ENCODE assay signal across 8 cellular contexts in the genomic region with DNA sequence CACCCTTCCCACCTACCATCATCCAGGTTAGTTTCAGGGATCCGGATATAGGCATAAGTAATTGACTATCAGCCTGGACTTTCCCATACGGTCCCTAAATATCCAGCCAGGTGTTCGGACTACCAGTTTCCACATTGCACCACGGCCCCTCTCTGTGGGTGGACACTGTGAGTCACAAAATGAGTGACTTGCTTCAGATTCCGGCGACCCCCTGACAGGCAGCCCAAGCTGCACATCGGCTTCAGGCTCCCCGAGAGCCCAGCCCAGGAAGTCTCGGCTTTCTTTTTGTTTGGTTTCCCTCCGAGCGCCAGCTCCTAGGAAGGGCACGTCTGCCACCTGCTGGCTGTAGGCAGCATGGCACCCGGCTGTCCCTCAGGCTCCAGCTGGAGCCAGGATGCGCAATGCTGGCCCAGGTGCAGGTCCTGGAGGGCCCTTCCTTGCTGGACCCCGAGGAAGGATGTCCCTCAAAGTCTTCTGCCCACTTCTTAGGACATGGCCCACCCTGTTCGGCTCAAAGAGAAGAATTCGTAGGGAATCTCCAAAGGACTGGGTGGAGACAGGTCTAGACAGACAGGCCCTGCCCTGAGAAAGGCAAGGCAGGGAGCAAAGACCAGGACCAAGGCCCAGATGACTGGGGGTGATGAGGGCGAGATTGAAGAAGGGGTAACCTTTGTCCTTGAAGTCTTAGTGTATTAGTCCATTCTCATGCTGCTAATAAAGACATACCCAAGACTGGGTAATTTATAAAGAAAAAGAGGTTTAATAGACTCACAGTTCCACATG. TPM values are rescaled to one million over a fixed set of nuclear protein-coding genes. Genes with fewer than 3 reads are reported as not detected.
DNase-seq lines count a peak whose midpoint lies in the region; ATAC-seq lines count a peak whose summit lies in the region.

No MANE protein-coding gene starts in this region.

- H3K79me1 ChIP-seq in mesendoderm (ENCODE audit: low read length): no peaks in the 10 kb centered on the region

- no peak overlapping the region for H4K5ac ChIP-seq in mesendoderm (ENCODE audit: low read length)

- CTCF ChIA-PET in activated CD8-positive, alpha-beta T cell treated with anti-CD3 and anti-CD28 coated beads, Interleukin-2, amount 10 ng/mL, durations not matched to agents 7 days and 5 days (lab: Charles Lee): interaction anchor here (0.6 to 2.2 kb wide), 21 partner anchors 8 to 1092 kb away, joined by 3 to 12 read pairs (median 4); no protein-coding TSS in a partner anchor

- H3K4me3 Mint-ChIP-seq in activated CD8-positive, alpha-beta T cell treated with anti-CD3 and anti-CD28 coated beads, Interleukin-2, amount 10 ng/mL, durations not matched to agents 7 days and 5 days: peak overlapping the region; percentile 73

- no peak overlapping the region for H3K4ac ChIP-seq in mesendoderm (ENCODE audit: low read depth, low read length)

- H4K8ac ChIP-seq in mesendoderm (ENCODE audit: low read depth, low read length): no peak overlapping the region

- POLR2A ChIA-PET in activated CD8-positive, alpha-beta T cell treated with anti-CD3 and anti-CD28 coated beads, Interleukin-2, amount 10 ng/mL, durations not matched to agents 7 days and 5 days (lab: Charles Lee): no interaction called here

- H3K18ac ChIP-seq in mesendoderm (ENCODE audit: low read length): no peak overlapping the region

- peak overlapping the region; percentile 32 for H3K4me3 ChIP-seq in effector memory CD4-positive, alpha-beta T cell (ENCODE audit: insufficient read depth, low read depth, low read length, poor library complexity, severe bottlenecking)
- H3K4me3 ChIP-seq in mesendoderm (ENCODE audit: low read length): no peak overlapping the region

- no peak overlapping the region for H3K23ac ChIP-seq in mesendoderm (ENCODE audit: low read length)

- H3K36me3 ChIP-seq in effector memory CD4-positive, alpha-beta T cell (ENCODE audit: control insufficient read depth, insufficient read depth, low read length): no peaks in the 10 kb centered on the region
- no peaks in the 10 kb centered on the region for H3K36me3 ChIP-seq in mesendoderm (ENCODE audit: control insufficient read depth, insufficient read depth, low read length)

- H3K36me3 Mint-ChIP-seq in activated CD8-positive, alpha-beta T cell treated with anti-CD3 and anti-CD28 coated beads, Interleukin-2, amount 10 ng/mL, durations not matched to agents 7 days and 5 days (ENCODE audit: low read depth): no peaks in the 10 kb centered on the region

- no peak overlapping the region for H2BK5ac ChIP-seq in mesendoderm (ENCODE audit: low read length)

- peak overlapping the region; percentile 15 for H3K4me2 ChIP-seq in mesendoderm (ENCODE audit: low read length)

- peak overlapping the region; percentile 67 for H3K27ac Mint-ChIP-seq in activated CD8-positive, alpha-beta T cell treated with anti-CD3 and anti-CD28 coated beads, Interleukin-2, amount 10 ng/mL, durations not matched to agents 7 days and 5 days

- H3K27me3 ChIP-seq in effector memory CD4-positive, alpha-beta T cell (replicated peaks; ENCODE audit: control insufficient read depth, insufficient read depth, low read length, poor library complexity, severe bottlenecking): no peaks in the 10 kb centered on the region
- peaks cover 3% of the 10 kb centered on the region for H3K27me3 ChIP-seq in mesendoderm (ENCODE audit: insufficient read depth, low read length, poor library complexity)

- DNase-seq in AML-193 (lab: John Stamatoyannopoulos, UW) (peak; percentile 41 to 48), NCI-H748 (lab: John Stamatoyannopoulos, UW; ENCODE audit: unreplicated experiment) (peak; percentile 80), mesendoderm (peak; percentile 75)
- peak; percentile 80 for DNase-seq in activated CD8-positive, alpha-beta T cell treated with anti-CD3 and anti-CD28 coated beads, Interleukin-2, amount 10 ng/mL, durations not matched to agents 7 days and 5 days
- DNase-seq in effector memory CD4-positive, alpha-beta T cell: peak; percentile 4 to 29 (median 11)
- peak; percentile 29 for DNase-seq in stimulated activated CD8-positive, alpha-beta memory T cell treated with anti-CD3 and anti-CD28 coated beads, Interleukin-12 subunit alpha, Interleukin-12 subunit beta, amount 100 ng/mL, for 4 hours (ENCODE audit: low read depth)

- no peak overlapping the region for H2AK5ac ChIP-seq in mesendoderm (ENCODE audit: low read length)

- H3K9me3 ChIP-seq in effector memory CD4-positive, alpha-beta T cell (ENCODE audit: control insufficient read depth, low read length): no peaks in the 10 kb centered on the region

- H3K56ac ChIP-seq in mesendoderm (ENCODE audit: low read length): no peak overlapping the region

- no peaks in the 10 kb centered on the region for H3K9me3 Mint-ChIP-seq in activated CD8-positive, alpha-beta T cell treated with anti-CD3 and anti-CD28 coated beads, Interleukin-2, amount 10 ng/mL, durations not matched to agents 7 days and 5 days (ENCODE audit: insufficient read depth)

- H3K27ac ChIP-seq in effector memory CD4-positive, alpha-beta T cell (ENCODE audit: insufficient read depth, low read length, poor library complexity, severe bottlenecking): no peak overlapping the region
- no peak overlapping the region for H3K27ac ChIP-seq in mesendoderm (ENCODE audit: low read depth, low read length)

- H3K9ac ChIP-seq in mesendoderm (ENCODE audit: low read length): no peak overlapping the region

- WGBS in mesendoderm (ENCODE audit: extremely low coverage, insufficient coverage, low lambda C conversion rate): no CpG with 5 or more reads among the region's 18 CpGs

- H3K27me3 Mint-ChIP-seq in activated CD8-positive, alpha-beta T cell treated with anti-CD3 and anti-CD28 coated beads, Interleukin-2, amount 10 ng/mL, durations not matched to agents 7 days and 5 days (ENCODE audit: low read depth): peaks cover 6% of the 10 kb centered on the region

- no peak overlapping the region for H2BK120ac ChIP-seq in mesendoderm (ENCODE audit: low read depth, low read length)

- no peak overlapping the region for H2BK15ac ChIP-seq in mesendoderm (replicated peaks; ENCODE audit: low read depth)

- ATAC-seq in GM18907 (IDR thresholded peaks at IDR 0.05; ENCODE audit: unreplicated experiment) (peak; percentile 97), HG03139 (IDR thresholded peaks at IDR 0.05; ENCODE audit: unreplicated experiment) (peak; percentile 97)
- peak; percentile 97 for ATAC-seq in activated CD8-positive, alpha-beta T cell treated with anti-CD3 and anti-CD28 coated beads, Interleukin-2, amount 10 ng/mL, durations not matched to agents 7 days and 5 days

- H3K79me2 ChIP-seq in mesendoderm (ENCODE audit: control insufficient read depth, insufficient read depth, low read length): no peaks in the 10 kb centered on the region

- H3K4me1 ChIP-seq in effector memory CD4-positive, alpha-beta T cell (ENCODE audit: control insufficient read depth, insufficient read depth, low read length, poor library complexity, severe bottlenecking): no peaks in the 10 kb centered on the region
- no peaks in the 10 kb centered on the region for H3K4me1 ChIP-seq in mesendoderm (ENCODE audit: control insufficient read depth, low read depth, low read length)

- no peaks in the 10 kb centered on the region for H3K4me1 Mint-ChIP-seq in activated CD8-positive, alpha-beta T cell treated with anti-CD3 and anti-CD28 coated beads, Interleukin-2, amount 10 ng/mL, durations not matched to agents 7 days and 5 days (ENCODE audit: low read depth)

RNA-seq across cellular contexts. Expression of gene HABP2, which starts 10.6 kb away (rescaled TPM):
- not detected for total RNA-seq in activated CD8-positive, alpha-beta T cell treated with anti-CD3 and anti-CD28 coated beads, Interleukin-2, amount 10 ng/mL, durations not matched to agents 7 days and 5 days
- not detected for polyA plus RNA-seq in mesendoderm (2013, experiment 1 of 2)
- not detected for polyA plus RNA-seq in mesendoderm (2013, experiment 2 of 2)

Comparison
In these comparisons a context has a peak if more than half of its experiments do, and no peak if none do; other contexts are left out.
1. DNase-seq: peak in every context shown above with its lines; median percentile 80 in NCI-H748; 80 in activated CD8-positive, alpha-beta T cell treated with anti-CD3 and anti-CD28 coated beads, Interleukin-2, amount 10 ng/mL, durations not matched to agents 7 days and 5 days; 75 in mesendoderm; 44 in AML-193; 29 in stimulated activated CD8-positive, alpha-beta memory T cell treated with anti-CD3 and anti-CD28 coated beads, Interleukin-12 subunit alpha, Interleukin-12 subunit beta, amount 100 ng/mL, for 4 hours; 11 in effector memory CD4-positive, alpha-beta T cell.